ENCODE assay signal across 18 cellular contexts in the genomic region with DNA sequence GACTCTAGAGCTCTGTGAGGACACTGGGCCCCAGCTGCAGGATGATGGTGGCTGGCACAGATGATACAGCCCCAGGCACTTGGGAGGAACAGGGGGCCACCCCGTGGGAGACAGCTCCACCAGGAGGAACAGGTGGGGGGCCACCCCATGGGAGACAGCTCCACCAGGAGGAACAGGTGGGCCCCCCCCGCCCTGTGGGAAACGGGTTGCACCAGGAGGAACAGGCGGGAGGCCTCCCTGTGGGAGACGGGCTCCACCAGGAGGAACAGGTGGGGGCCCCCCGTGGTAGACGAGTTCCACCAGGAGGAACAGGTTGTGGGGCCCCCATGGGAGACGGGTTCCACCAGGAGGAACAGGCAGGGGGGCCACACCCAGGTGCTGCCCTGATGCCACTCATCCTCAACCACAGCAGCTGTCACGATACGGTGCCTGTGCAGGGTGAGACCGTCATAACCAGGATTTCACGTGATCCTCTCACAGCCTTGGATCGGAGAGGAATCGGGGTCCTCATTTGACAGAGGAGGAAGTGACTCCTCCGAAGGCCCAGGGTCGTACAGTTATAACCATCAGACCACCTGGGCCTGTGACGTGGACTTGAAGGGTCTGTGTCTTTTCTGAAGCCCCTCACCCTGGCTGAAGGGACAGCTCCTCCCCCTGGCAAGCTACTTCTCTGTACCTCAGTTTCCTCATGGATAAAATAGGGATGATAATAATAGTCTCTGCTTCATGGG. TPM values are rescaled to one million over a fixed set of nuclear protein-coding genes. Genes with fewer than 3 reads are reported as not detected.
DNase-seq lines count a peak whose midpoint lies in the region; ATAC-seq and TF ChIP-seq lines count a peak whose summit lies in the region.
"Had no signal": no experiment of that assay in that cellular context is flagged by ENCODE, and none has a peak within 500 bp of the region (broad histone marks: within the 10 kb centered on the region; RNA-seq: fewer than 3 reads in every experiment).

No MANE protein-coding gene starts in this region.

- H4K5ac ChIP-seq in H9 (ENCODE audit: insufficient read length, low read depth, low read length): no peak overlapping the region

- intact Hi-C loops in activated naive CD4-positive, alpha-beta T cell treated with anti-CD3 and anti-CD28 coated beads for 36 hours (cut with micrococcal nuclease): no loop called here

- no peak overlapping the region for H2BK120ac ChIP-seq in H9 (ENCODE audit: low read depth, low read length, poor library complexity, severe bottlenecking)

- no peak overlapping the region for H3K27ac ChIP-seq in H9 (ENCODE audit: insufficient read length, low read depth, low read length)
- H3K27ac ChIP-seq: KMS-11, SK-N-MC had no signal

- H3K9me3 ChIP-seq in H9 (ENCODE audit: control insufficient read depth, low read depth, low read length): no peaks in the 10 kb centered on the region
- H3K9me3 ChIP-seq: MG63 had no signal

- H3K79me1 ChIP-seq in H9 (ENCODE audit: insufficient read depth, low read depth, low read length, poor library complexity, severe bottlenecking): no peaks in the 10 kb centered on the region

- no peak overlapping the region for H3K4ac ChIP-seq in H9 (ENCODE audit: low read depth, low read length)

- peaks cover 2 to 11% (median 4%) of the 10 kb centered on the region in 3 experiments; a peak in 5 of 7 replicates for H3K36me3 Mint-ChIP-seq in H9 (ENCODE audit: insufficient read depth in 1 of 3, low read depth in 3 of 3)
- H3K36me3 Mint-ChIP-seq in activated naive CD4-positive, alpha-beta T cell treated with anti-CD3 and anti-CD28 coated beads for 36 hours (ENCODE audit: low read depth): peaks cover 2% of the 10 kb centered on the region

- H3K14ac ChIP-seq in H9 (ENCODE audit: insufficient read depth, low read length): no peak overlapping the region

- no peaks in the 10 kb centered on the region for H3K23me2 ChIP-seq in H9 (ENCODE audit: insufficient read length, low read depth, low read length, poor library complexity, severe bottlenecking)

- H3K27me3 ChIP-seq in H9 (ENCODE audit: insufficient read depth, low read length): no peaks in the 10 kb centered on the region
- H3K27me3 ChIP-seq: MG63 had no signal

- no peak overlapping the region for H3K23ac ChIP-seq in H9 (ENCODE audit: insufficient read length, low read depth, low read length)

- no peak overlapping the region for H2BK15ac ChIP-seq in H9 (ENCODE audit: low read depth, low read length)

- no peak overlapping the region for H2BK5ac ChIP-seq in H9 (ENCODE audit: insufficient read length, low read length)

- H3K79me2 ChIP-seq in H9 (ENCODE audit: insufficient read depth, low read length): no peaks in the 10 kb centered on the region

- peaks cover 11 to 16% of the 10 kb centered on the region in 2 experiments for H3K9me3 Mint-ChIP-seq in H9
- H3K9me3 Mint-ChIP-seq in stimulated activated naive CD8-positive, alpha-beta T cell treated with anti-CD3 and anti-CD28 coated beads, Interleukin-15, amount 100 ng/mL, for 72 hours: peaks cover 7 to 21% of the 10 kb centered on the region in 2 donors
- H3K9me3 Mint-ChIP-seq in activated naive CD4-positive, alpha-beta T cell treated with anti-CD3 and anti-CD28 coated beads for 36 hours: peaks cover 11% of the 10 kb centered on the region

- H3K4me1 Mint-ChIP-seq in H9: peaks cover 10 to 16% of the 10 kb centered on the region in 2 experiments; a peak in 3 of 4 replicates
- H3K4me1 Mint-ChIP-seq in stimulated activated naive CD8-positive, alpha-beta T cell treated with anti-CD3 and anti-CD28 coated beads, Interleukin-15, amount 100 ng/mL, for 72 hours: no peaks in the 10 kb centered on the region
- no peaks in the 10 kb centered on the region for H3K4me1 Mint-ChIP-seq in activated naive CD4-positive, alpha-beta T cell treated with anti-CD3 and anti-CD28 coated beads for 36 hours (ENCODE audit: low read depth)
- H3K4me1 Mint-ChIP-seq: CD4-positive, alpha-beta memory T cell had no signal

- H2AK5ac ChIP-seq in H9 (ENCODE audit: insufficient read length, low read length): no peak overlapping the region

- H2BK12ac ChIP-seq in H9 (ENCODE audit: insufficient read length, low read depth, low read length): no peak overlapping the region

- no peaks in the 10 kb centered on the region; the same call in none of the 2 replicates for H3K27me3 Mint-ChIP-seq in H9 (ENCODE audit: low read depth)
- peaks cover 43% of the 10 kb centered on the region for H3K27me3 Mint-ChIP-seq in stimulated activated naive CD8-positive, alpha-beta T cell treated with anti-CD3 and anti-CD28 coated beads, Interleukin-15, amount 100 ng/mL, for 72 hours
- H3K27me3 Mint-ChIP-seq in activated naive CD4-positive, alpha-beta T cell treated with anti-CD3 and anti-CD28 coated beads for 36 hours (ENCODE audit: low read depth): peaks cover 6% of the 10 kb centered on the region

- no peak overlapping the region for H4K8ac ChIP-seq in H9 (replicated peaks; ENCODE audit: insufficient read length, low read depth, low read length)

- TF ChIP-seq CTCF in H9 (conservative IDR thresholded peaks at IDR 0.05): no peak

- H3K9ac ChIP-seq in H9 (ENCODE audit: extremely low read depth, insufficient read length, low read length): no peak overlapping the region
- H3K9ac ChIP-seq: KMS-11 had no signal

- CTCF ChIA-PET in activated naive CD4-positive, alpha-beta T cell treated with anti-CD3 and anti-CD28 coated beads for 36 hours (lab: Charles Lee): no interaction called here

- no peak overlapping the region for H2AFZ ChIP-seq in H9 (ENCODE audit: low read length)

- H3K4me1 ChIP-seq in H9 (ENCODE audit: insufficient read depth, low read length): no peaks in the 10 kb centered on the region

- ATAC-seq in stimulated activated naive CD8-positive, alpha-beta T cell treated with anti-CD3 and anti-CD28 coated beads, Interleukin-15, amount 100 ng/mL, for 72 hours: peak; percentile 45
- ATAC-seq: HepG2 had no signal

- H3K4me3 Mint-ChIP-seq in H9: no peak overlapping the region
- H3K4me3 Mint-ChIP-seq in stimulated activated naive CD8-positive, alpha-beta T cell treated with anti-CD3 and anti-CD28 coated beads, Interleukin-15, amount 100 ng/mL, for 72 hours: no peak overlapping the region
- H3K4me3 Mint-ChIP-seq in activated naive CD4-positive, alpha-beta T cell treated with anti-CD3 and anti-CD28 coated beads for 36 hours: no peak overlapping the region
- H3K4me3 Mint-ChIP-seq: CD4-positive, alpha-beta memory T cell had no signal

- no peaks in the 10 kb centered on the region for H4K20me1 ChIP-seq in H9 (ENCODE audit: control insufficient read depth, insufficient read depth, insufficient read length)

- no peak overlapping the region for H3K56ac ChIP-seq in H9 (ENCODE audit: insufficient read length, low read depth, low read length)

- no peak overlapping the region for H3K4me2 ChIP-seq in H9 (ENCODE audit: insufficient read depth, insufficient read length, low read length)
- H3K4me2 ChIP-seq: KMS-11 had no signal

- H4K91ac ChIP-seq in H9 (ENCODE audit: insufficient read length, low read depth, low read length): no peak overlapping the region

- no peak overlapping the region for H3T11ph ChIP-seq in H9 (ENCODE audit: low read length)

- no CpG with 5 or more reads among the region's 17 CpGs for WGBS in H9 (ENCODE audit: extremely low coverage, insufficient read length, low lambda C conversion rate)

- no peak overlapping the region for H3K18ac ChIP-seq in H9 (ENCODE audit: insufficient read length, low read depth, low read length)

- no peak overlapping the region for H2BK20ac ChIP-seq in H9 (ENCODE audit: low read depth, low read length, poor library complexity, severe bottlenecking)

- peak; percentile 17 for DNase-seq in H9
- DNase-seq in NCI-H524 treated with DMSO at 0.1 percent for 48 hours (lab: John Stamatoyannopoulos, UW): peak; percentile 31
- peak; percentile 38 for DNase-seq in islet precursor cell
- no peak for DNase-seq in stimulated activated naive CD8-positive, alpha-beta T cell treated with anti-CD3 and anti-CD28 coated beads, Interleukin-15, amount 100 ng/mL, for 72 hours
- no peak for DNase-seq in activated naive CD4-positive, alpha-beta T cell treated with anti-CD3 and anti-CD28 coated beads for 36 hours
- DNase-seq in Kasumi-1 (lab: John Stamatoyannopoulos, UW): no peak
- no peak for DNase-seq in NCI-H1694 treated with DMSO at 0.1 percent for 48 hours (lab: John Stamatoyannopoulos, UW)
- DNase-seq: ACHN; CD4-positive, alpha-beta memory T cell; GOT3; MG63; NCI-H1092 treated with DMSO at 0.1 percent for 48 hours; NCI-H1694; NCI-H526 treated with DMSO at 0.1 percent for 48 hours; NK-92 treated with Interleukin-12 subunit alpha and Interleukin-12 subunit beta, amount 100 ng/mL, for 24 hours had no signal

- no peak overlapping the region; a peak in 1 of 7 replicates for H3K27ac Mint-ChIP-seq in H9
- H3K27ac Mint-ChIP-seq in stimulated activated naive CD8-positive, alpha-beta T cell treated with anti-CD3 and anti-CD28 coated beads, Interleukin-15, amount 100 ng/mL, for 72 hours: peak overlapping the region in 1 of 2 donors; percentile 77
- no peak overlapping the region for H3K27ac Mint-ChIP-seq in activated naive CD4-positive, alpha-beta T cell treated with anti-CD3 and anti-CD28 coated beads for 36 hours
- H3K27ac Mint-ChIP-seq: CD4-positive, alpha-beta memory T cell had no signal

RNA-seq across cellular contexts. Expression of a gene that starts 49.2 kb away (rescaled TPM):
- 4.5 and 5.5 TPM in 2 replicates for total RNA-seq in H9 (2021)
- total RNA-seq in activated naive CD4-positive, alpha-beta T cell treated with anti-CD3 and anti-CD28 coated beads for 36 hours: under 1 TPM; 0.26 to 0.52 TPM

Comparison
In these comparisons a context has a peak if more than half of its experiments do, and no peak if none do; other contexts are left out.
1. DNase-seq: peak in H9 (single experiment), NCI-H524 treated with DMSO at 0.1 percent for 48 hours (single experiment) and islet precursor cell (single experiment); none in stimulated activated naive CD8-positive, alpha-beta T cell treated with anti-CD3 and anti-CD28 coated beads, Interleukin-15, amount 100 ng/mL, for 72 hours (0 of 2), activated naive CD4-positive, alpha-beta T cell treated with anti-CD3 and anti-CD28 coated beads for 36 hours (single experiment), Kasumi-1 (0 of 2) and NCI-H1694 treated with DMSO at 0.1 percent for 48 hours (single experiment).